Comparison of ENCODE assay signal across 9 cellular contexts in genomic region chr16:30892670-30893069, GRCh38. TPM values are rescaled to one million over a fixed set of nuclear protein-coding genes. Genes with fewer than 3 reads are reported as not detected.
A peak's percentile ranks its signal among the peaks of the same experiment; 100 is the strongest.
DNase-seq lines count a peak whose midpoint lies in the region; ATAC-seq and TF ChIP-seq lines count a peak whose summit lies in the region.
"Had no signal": no experiment of that assay in that cellular context is flagged by ENCODE, and none has a peak within 500 bp of the region (broad histone marks: within the 10 kb centered on the region; RNA-seq: fewer than 3 reads in every experiment).

No MANE protein-coding gene starts in this region.

- peaks cover 35% of the 10 kb centered on the region for H3K4me1 Mint-ChIP-seq in activated CD4-positive, alpha-beta T cell treated with anti-CD3 and anti-CD28 coated beads for 36 hours
- H3K4me1 Mint-ChIP-seq in activated CD8-positive, alpha-beta T cell treated with anti-CD3 and anti-CD28 coated beads, Interleukin-2, amount 10 ng/mL, durations not matched to agents 7 days and 5 days (ENCODE audit: low read depth) = peaks cover 44% of the 10 kb centered on the region
- peaks cover 57% of the 10 kb centered on the region for H3K4me1 Mint-ChIP-seq in stimulated activated naive CD8-positive, alpha-beta T cell treated with anti-CD3 and anti-CD28 coated beads, Interleukin-15, amount 100 ng/mL, for 72 hours

- no peaks in the 10 kb centered on the region for H4K20me1 ChIP-seq in hepatocyte (ENCODE audit: insufficient read depth, poor library complexity, severe bottlenecking)

- H3K4me3 ChIP-seq in hepatocyte = no peak overlapping the region

- CTCF ChIA-PET in activated CD4-positive, alpha-beta T cell treated with anti-CD3 and anti-CD28 coated beads for 36 hours (lab: Charles Lee) = interaction anchor here (0.6 to 2.9 kb wide), 4 partner anchors 10 to 325 kb away, joined by 3 to 22 read pairs (median 4); no protein-coding TSS in a partner anchor
- CTCF ChIA-PET in activated CD8-positive, alpha-beta T cell treated with anti-CD3 and anti-CD28 coated beads, Interleukin-2, amount 10 ng/mL, durations not matched to agents 7 days and 5 days (lab: Charles Lee) = interaction anchor here (1.1 to 3.0 kb wide), 3 partner anchors 9 to 79 kb away, joined by 3 to 17 read pairs (median 9); no protein-coding TSS in a partner anchor

- no peaks in the 10 kb centered on the region for H3K27me3 ChIP-seq in hepatocyte

- POLR2A ChIA-PET in activated CD4-positive, alpha-beta T cell treated with anti-CD3 and anti-CD28 coated beads for 36 hours (lab: Charles Lee) = interaction anchor here (1.0 kb wide), 1 partner anchor 48 kb away, joined by 3 read pairs; no protein-coding TSS in a partner anchor
- POLR2A ChIA-PET in activated CD8-positive, alpha-beta T cell treated with anti-CD3 and anti-CD28 coated beads, Interleukin-2, amount 10 ng/mL, durations not matched to agents 7 days and 5 days (lab: Charles Lee) = interaction anchor here (1.0 to 3.2 kb wide), 3 partner anchors 9 to 78 kb away, joined by 3 to 26 read pairs (median 6); no protein-coding TSS in a partner anchor

- H2AFZ ChIP-seq in hepatocyte = no peak overlapping the region

- intact Hi-C loops in activated CD4-positive, alpha-beta T cell treated with anti-CD3 and anti-CD28 coated beads for 36 hours (cut with DNase I, micrococcal nuclease) = no loop called here

- no peaks in the 10 kb centered on the region for H3K9me3 ChIP-seq in hepatocyte (ENCODE audit: low read depth)

- no peaks in the 10 kb centered on the region for H3K27me3 Mint-ChIP-seq in activated CD4-positive, alpha-beta T cell treated with anti-CD3 and anti-CD28 coated beads for 36 hours
- no peaks in the 10 kb centered on the region for H3K27me3 Mint-ChIP-seq in activated CD8-positive, alpha-beta T cell treated with anti-CD3 and anti-CD28 coated beads, Interleukin-2, amount 10 ng/mL, durations not matched to agents 7 days and 5 days (ENCODE audit: low read depth)
- H3K27me3 Mint-ChIP-seq in stimulated activated naive CD8-positive, alpha-beta T cell treated with anti-CD3 and anti-CD28 coated beads, Interleukin-15, amount 100 ng/mL, for 72 hours = no peaks in the 10 kb centered on the region

- H3K36me3 ChIP-seq in hepatocyte (replicated peaks; ENCODE audit: insufficient read depth, low read depth) = no peaks in the 10 kb centered on the region

- no peak for TF ChIP-seq POLR2A in GM18505 (IDR thresholded peaks at IDR 0.05; ENCODE audit: borderline replicate concordance, extremely low read depth, insufficient read depth, insufficient read length)

- no peaks in the 10 kb centered on the region for H3K9me3 Mint-ChIP-seq in activated CD4-positive, alpha-beta T cell treated with anti-CD3 and anti-CD28 coated beads for 36 hours (ENCODE audit: low read depth)
- H3K9me3 Mint-ChIP-seq in activated CD8-positive, alpha-beta T cell treated with anti-CD3 and anti-CD28 coated beads, Interleukin-2, amount 10 ng/mL, durations not matched to agents 7 days and 5 days (ENCODE audit: insufficient read depth) = no peaks in the 10 kb centered on the region
- H3K9me3 Mint-ChIP-seq in stimulated activated naive CD8-positive, alpha-beta T cell treated with anti-CD3 and anti-CD28 coated beads, Interleukin-15, amount 100 ng/mL, for 72 hours = no peaks in the 10 kb centered on the region

- WGBS in hepatocyte (ENCODE audit: low lambda C conversion rate, missing lambda C conversion rate) = 95% methylated on average over 14 of the region's 14 CpGs

- no peak for ATAC-seq in activated CD4-positive, alpha-beta T cell treated with anti-CD3 and anti-CD28 coated beads for 36 hours
- ATAC-seq in activated CD8-positive, alpha-beta T cell treated with anti-CD3 and anti-CD28 coated beads, Interleukin-2, amount 10 ng/mL, durations not matched to agents 7 days and 5 days = no peak
- no peak for ATAC-seq in stimulated activated naive CD8-positive, alpha-beta T cell treated with anti-CD3 and anti-CD28 coated beads, Interleukin-15, amount 100 ng/mL, for 72 hours
- ATAC-seq in GM18505 (IDR thresholded peaks at IDR 0.05; ENCODE audit: unreplicated experiment) = no peak

- peak overlapping the region; percentile 96 for H3K4me2 ChIP-seq in hepatocyte

- no peak for DNase-seq in activated CD4-positive, alpha-beta T cell treated with anti-CD3 and anti-CD28 coated beads for 36 hours
- DNase-seq in activated CD4-positive, alpha-beta T cell treated with anti-CD3 and anti-CD28 coated beads for 4 hours = no peak
- no peak for DNase-seq in activated CD8-positive, alpha-beta T cell treated with anti-CD3 and anti-CD28 coated beads, Interleukin-2, amount 10 ng/mL, durations not matched to agents 7 days and 5 days
- peak; percentile 3 for DNase-seq in hepatocyte (ENCODE audit: low spot score)
- no peak for DNase-seq in stimulated activated naive CD8-positive, alpha-beta T cell treated with anti-CD3 and anti-CD28 coated beads, Interleukin-15, amount 100 ng/mL, for 72 hours
- DNase-seq in GM19238 (ENCODE audit: insufficient read length, low spot score) = no peak
- DNase-seq in medulla oblongata (ENCODE audit: extremely low spot score) = no peak
- DNase-seq: activated CD4-positive, alpha-beta T cell treated with anti-CD3 and anti-CD28 coated beads, Interleukin-2, amount 50 U/mL, for 1 hour had no signal

- H3K27ac ChIP-seq in hepatocyte = no peak overlapping the region

- H3K27ac Mint-ChIP-seq in activated CD4-positive, alpha-beta T cell treated with anti-CD3 and anti-CD28 coated beads for 36 hours = peak overlapping the region; percentile 85
- peak overlapping the region; percentile 85 for H3K27ac Mint-ChIP-seq in activated CD8-positive, alpha-beta T cell treated with anti-CD3 and anti-CD28 coated beads, Interleukin-2, amount 10 ng/mL, durations not matched to agents 7 days and 5 days
- peak overlapping the region; percentile 12 to 97 for H3K27ac Mint-ChIP-seq in stimulated activated naive CD8-positive, alpha-beta T cell treated with anti-CD3 and anti-CD28 coated beads, Interleukin-15, amount 100 ng/mL, for 72 hours

- H3K4me3 Mint-ChIP-seq in activated CD4-positive, alpha-beta T cell treated with anti-CD3 and anti-CD28 coated beads for 36 hours = peak overlapping the region; percentile 84
- H3K4me3 Mint-ChIP-seq in activated CD8-positive, alpha-beta T cell treated with anti-CD3 and anti-CD28 coated beads, Interleukin-2, amount 10 ng/mL, durations not matched to agents 7 days and 5 days = peak overlapping the region; percentile 88
- peak overlapping the region; percentile 93 to 96 for H3K4me3 Mint-ChIP-seq in stimulated activated naive CD8-positive, alpha-beta T cell treated with anti-CD3 and anti-CD28 coated beads, Interleukin-15, amount 100 ng/mL, for 72 hours

- no peaks in the 10 kb centered on the region for H3K9me2 ChIP-seq in hepatocyte (replicated peaks; ENCODE audit: insufficient read depth)

- peaks cover 14% of the 10 kb centered on the region for H3K36me3 Mint-ChIP-seq in activated CD4-positive, alpha-beta T cell treated with anti-CD3 and anti-CD28 coated beads for 36 hours (ENCODE audit: low read depth)
- peaks cover 20% of the 10 kb centered on the region for H3K36me3 Mint-ChIP-seq in activated CD8-positive, alpha-beta T cell treated with anti-CD3 and anti-CD28 coated beads, Interleukin-2, amount 10 ng/mL, durations not matched to agents 7 days and 5 days (ENCODE audit: low read depth)

- H3K4me1 ChIP-seq in hepatocyte (ENCODE audit: insufficient read depth) = peaks cover 31% of the 10 kb centered on the region

- no peak for TF ChIP-seq CTCF in hepatocyte (IDR thresholded peaks at IDR 0.05; ENCODE audit: poor library complexity)

- peaks cover 23% of the 10 kb centered on the region for H3K79me2 ChIP-seq in hepatocyte

RNA-seq across cellular contexts. Expression of gene BCL7C, which starts 1.2 kb away (rescaled TPM):
- total RNA-seq in activated CD4-positive, alpha-beta T cell treated with anti-CD3 and anti-CD28 coated beads for 36 hours = 10 to 100 TPM; 19.5 to 20.4 TPM
- total RNA-seq in activated CD8-positive, alpha-beta T cell treated with anti-CD3 and anti-CD28 coated beads, Interleukin-2, amount 10 ng/mL, durations not matched to agents 7 days and 5 days = 10 to 100 TPM; 30.3 to 34.5 TPM
- 21.4 and 25.7 TPM in 2 replicates for total RNA-seq in hepatocyte
- polyA plus RNA-seq in hepatocyte = 54.1 and 57.3 TPM in 2 replicates

RNA-seq across cellular contexts. Expression of gene CTF1, which starts 3.7 kb away (rescaled TPM):
- total RNA-seq in activated CD4-positive, alpha-beta T cell treated with anti-CD3 and anti-CD28 coated beads for 36 hours = under 1 TPM; 0.18 TPM
- total RNA-seq in activated CD8-positive, alpha-beta T cell treated with anti-CD3 and anti-CD28 coated beads, Interleukin-2, amount 10 ng/mL, durations not matched to agents 7 days and 5 days = under 1 TPM; 0.23 to 0.34 TPM
- 1.1 and 1.7 TPM in 2 replicates for total RNA-seq in hepatocyte
- 13.0 and 18.2 TPM in 2 replicates for polyA plus RNA-seq in hepatocyte

RNA-seq across cellular contexts. Expression of gene FBXL19, which starts 30.7 kb away (rescaled TPM):
- total RNA-seq in activated CD4-positive, alpha-beta T cell treated with anti-CD3 and anti-CD28 coated beads for 36 hours = 10 to 100 TPM; 23.7 to 31.4 TPM
- total RNA-seq in activated CD8-positive, alpha-beta T cell treated with anti-CD3 and anti-CD28 coated beads, Interleukin-2, amount 10 ng/mL, durations not matched to agents 7 days and 5 days = 10 to 100 TPM; 22.7 to 23.1 TPM
- total RNA-seq in hepatocyte = 15.6 and 19.4 TPM in 2 replicates
- polyA plus RNA-seq in hepatocyte = 2.1 and 3.6 TPM in 2 replicates

RNA-seq across cellular contexts. Expression of gene ORAI3, which starts 56.2 kb away (rescaled TPM):
- 1 to 10 TPM; 6.9 to 7.9 TPM for total RNA-seq in activated CD4-positive, alpha-beta T cell treated with anti-CD3 and anti-CD28 coated beads for 36 hours
- 10 to 100 TPM; 21.4 to 23.1 TPM for total RNA-seq in activated CD8-positive, alpha-beta T cell treated with anti-CD3 and anti-CD28 coated beads, Interleukin-2, amount 10 ng/mL, durations not matched to agents 7 days and 5 days
- 42.4 and 52.5 TPM in 2 replicates for total RNA-seq in hepatocyte
- 54.0 and 56.9 TPM in 2 replicates for polyA plus RNA-seq in hepatocyte
